16 cellular contexts compared by ENCODE assay signal in genomic region chr1:3924186-3924815, GRCh38. TPM values are rescaled to one million over a fixed set of nuclear protein-coding genes. Genes with fewer than 3 reads are reported as not detected.
DNase-seq lines count a peak whose midpoint lies in the region; ATAC-seq, FAIRE-seq and TF ChIP-seq lines count a peak whose summit lies in the region.
"Had no signal": no experiment of that assay in that cellular context is flagged by ENCODE, and none has a peak within 500 bp of the region (broad histone marks: within the 10 kb centered on the region; RNA-seq: fewer than 3 reads in every experiment).

No MANE protein-coding gene starts in this region.

- no peaks in the 10 kb centered on the region for H3K36me3 ChIP-seq in right atrium auricular region
- H3K36me3 ChIP-seq: SJSA1 had no signal

- no peaks in the 10 kb centered on the region for H3K27me3 ChIP-seq in right atrium auricular region
- H3K27me3 ChIP-seq: SJSA1 had no signal

- no peak for TF ChIP-seq CTCF in right atrium auricular region (IDR thresholded peaks at IDR 0.05)

- no peak overlapping the region for H3K4me3 ChIP-seq in right atrium auricular region
- H3K4me3 ChIP-seq: GM12878, SJSA1 had no signal

- DNase-seq in Right ventricle myocardium superior (peak; percentile 25), right atrium auricular region (ENCODE audit: low spot score) (no peak), NCI-H2171 treated with DMSO at 0.1 percent for 48 hours (lab: John Stamatoyannopoulos, UW) (peak; percentile 78), left kidney (ENCODE audit: low read depth, low spot score) (peak; percentile 83), urothelium cell line (ENCODE audit: low spot score) (peak; percentile 55), DMS79 treated with DMSO at 0.1 percent for 48 hours (lab: John Stamatoyannopoulos, UW) (no peak), C1 segment of cervical spinal cord (lab: John Stamatoyannopoulos, UW) (no peak)
- DNase-seq: CD4-positive, alpha-beta T cell; DND-41; GDM1; GOT3; KBM-7; OCI-M1 had no signal

- H3K4me1 ChIP-seq in right atrium auricular region, result no peaks in the 10 kb centered on the region
- H3K4me1 ChIP-seq: SJSA1 had no signal

- H3K27ac ChIP-seq in right atrium auricular region, result no peak overlapping the region
- H3K27ac ChIP-seq: SJSA1 had no signal

- FAIRE-seq in urothelium cell line (lab: Jason Lieb, UNC), result no peak
- FAIRE-seq: GM12878, GM18507 had no signal

- no peaks in the 10 kb centered on the region for H3K9me3 ChIP-seq in right atrium auricular region
- H3K9me3 ChIP-seq: SJSA1 had no signal

- no peak for ATAC-seq in Right ventricle myocardium superior (ENCODE audit: poor library complexity)
- ATAC-seq: GM12878 had no signal

- intact Hi-C loops in Right ventricle myocardium superior (cut with DNase I), result no loop called here

RNA-seq across cellular contexts. Expression of gene C1orf174, which starts 24.2 kb away (rescaled TPM):
- total RNA-seq in Right ventricle myocardium superior (12.6 TPM), right atrium auricular region (10 to 100 TPM in 1 of 2 donors, 1 to 10 TPM in 1; 9.1 to 18.8 TPM)

Comparison
In these comparisons a context has a peak if more than half of its experiments do, and no peak if none do; other contexts are left out.
1. DNase-seq: peak in Right ventricle myocardium superior (single experiment), NCI-H2171 treated with DMSO at 0.1 percent for 48 hours (single experiment), left kidney (single experiment) and urothelium cell line (single experiment); none in right atrium auricular region (single experiment), DMS79 treated with DMSO at 0.1 percent for 48 hours (single experiment) and C1 segment of cervical spinal cord (0 of 14).